ENCODE assay signal across 21 cellular contexts in the genomic region with DNA sequence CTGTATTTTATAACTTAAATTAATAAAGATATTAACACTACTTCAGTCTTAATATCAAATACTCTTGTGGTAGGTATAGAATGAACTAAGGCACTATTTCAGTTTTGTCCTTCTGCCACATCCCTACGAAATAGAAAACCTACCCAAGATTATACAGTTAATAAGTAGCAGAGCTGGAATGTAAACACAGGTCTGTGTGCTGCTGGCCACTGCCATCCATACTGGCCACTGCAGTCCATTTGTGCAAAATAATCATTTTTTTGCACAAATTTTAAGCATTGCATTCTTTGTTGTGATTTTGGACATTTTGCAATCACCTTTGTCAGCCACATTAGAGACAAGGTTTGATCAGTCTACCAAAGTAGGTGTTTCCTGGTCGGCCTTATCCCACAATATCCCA.
DNase-seq lines count a peak whose midpoint lies in the region; ATAC-seq, FAIRE-seq and TF ChIP-seq lines count a peak whose summit lies in the region.
"Had no signal": no experiment of that assay in that cellular context is flagged by ENCODE, and none has a peak within 500 bp of the region (broad histone marks: within the 10 kb centered on the region; RNA-seq: fewer than 3 reads in every experiment).

No MANE protein-coding gene starts in this region.

- H3K4me3 ChIP-seq in A549: no peak overlapping the region
- H3K4me3 ChIP-seq in Panc1 (ENCODE audit: low read depth in 2 of 2, low read length in 2 of 2): no peak overlapping the region
- H3K4me3 ChIP-seq in HepG2 (replicated peaks in 1 of 3; ENCODE audit: insufficient read depth in 1 of 3, low read depth in 2 of 3, low read length in 3 of 3): no peak overlapping the region
- H3K4me3 ChIP-seq: BLaER1 treated with 17β-estradiol and CSF1 and Interleukin-3, amounts not matched to agents 10 nM and 100 nM had no signal

- H3K4me2 ChIP-seq in A549 (peak overlapping the region; percentile 75), HepG2 (ENCODE audit: low read depth, low read length) (no peak overlapping the region; the same call in 1 of the 2 replicates)
- H3K4me2 ChIP-seq: BLaER1 treated with 17β-estradiol and CSF1 and Interleukin-3, amounts not matched to agents 10 nM and 100 nM had no signal

- no peak overlapping the region for H3K9ac ChIP-seq in HepG2 (ENCODE audit: insufficient read depth, low read depth, low read length)
- H3K9ac ChIP-seq: BLaER1 treated with 17β-estradiol and CSF1 and Interleukin-3, amounts not matched to agents 10 nM and 100 nM had no signal

- H3K27me3 ChIP-seq in Panc1 (ENCODE audit: control insufficient read depth, insufficient read depth, low read length): no peaks in the 10 kb centered on the region
- H3K27me3 ChIP-seq in HepG2 (ENCODE audit: control insufficient read depth in 1 of 2, insufficient read depth in 2 of 2, low read length in 2 of 2): 0 out of 5 replicates have a peak, but pooled peaks cover 0 to 2% of the 10 kb centered on the region in 2 experiments
- H3K27me3 ChIP-seq: BLaER1 treated with 17β-estradiol and CSF1 and Interleukin-3, amounts not matched to agents 10 nM and 100 nM had no signal

- BruUV-seq in Panc1 (replicated peaks; lab: Mats Ljungman, UMichigan): no TSS peak
- no TSS peak for BruUV-seq in HepG2 (replicated peaks; lab: Mats Ljungman, UMichigan)

- H3K27ac ChIP-seq in A549 (peak overlapping the region; percentile 75 to 83), Panc1 (ENCODE audit: low read length) (peak overlapping the region; percentile 60; the same call in 1 of the 2 replicates), HepG2 (ENCODE audit: extremely low read length, insufficient read depth, low read length) (no peak overlapping the region)
- H3K27ac ChIP-seq: 22Rv1; BLaER1 treated with 17β-estradiol and CSF1 and Interleukin-3, amounts not matched to agents 10 nM and 100 nM; HL-60 had no signal

- WGBS in A549 (ENCODE audit: missing lambda C conversion rate): 6% methylated on average over 2 of the region's 2 CpGs
- WGBS in HepG2 (ENCODE audit: low lambda C conversion rate): 0% methylated on average over 2 of the region's 2 CpGs

- FAIRE-seq in A549 (lab: Jason Lieb, UNC): no peak
- no peak for FAIRE-seq in HepG2 (lab: Jason Lieb, UNC)
- FAIRE-seq: GM12891, GM19239, H1 had no signal

- peaks cover 64% of the 10 kb centered on the region for H3K4me1 Mint-ChIP-seq in osteocyte (ENCODE audit: unreplicated experiment)
- H3K4me1 Mint-ChIP-seq: B cell, IgD-negative memory B cell had no signal

- no peaks in the 10 kb centered on the region for H3K36me3 Mint-ChIP-seq in osteocyte (ENCODE audit: unreplicated experiment)
- H3K36me3 Mint-ChIP-seq: CD8-positive, alpha-beta T cell; IgD-negative memory B cell had no signal

- H3K27ac Mint-ChIP-seq in osteocyte (ENCODE audit: unreplicated experiment): peak overlapping the region; percentile 87
- H3K27ac Mint-ChIP-seq: B cell; CD8-positive, alpha-beta T cell; H9; IgD-negative memory B cell had no signal

- H3K36me3 ChIP-seq in Panc1 (ENCODE audit: control insufficient read depth, insufficient read depth, low read length) (no peaks in the 10 kb centered on the region), HepG2 (replicated peaks in 1 of 2; ENCODE audit: control insufficient read depth in 1 of 2, insufficient read depth in 2 of 2, low read length in 2 of 2) (no peaks in the 10 kb centered on the region)
- H3K36me3 ChIP-seq: BLaER1 treated with 17β-estradiol and CSF1 and Interleukin-3, amounts not matched to agents 10 nM and 100 nM had no signal

- no peak for DNase-seq in A549 (ENCODE audit: low read depth in 1 of 2, low spot score in 1 of 2)
- DNase-seq in Panc1 (ENCODE audit: low read depth, low spot score): no peak
- DNase-seq in HepG2 (ENCODE audit: low spot score): no peak
- no peak for DNase-seq in osteocyte (ENCODE audit: extremely low spot score, unreplicated experiment)
- DNase-seq in activated T-cell treated with anti-CD3 and anti-CD28 coated beads, Interleukin-2, amount 50 U/mL, for 48 hours: no peak
- DNase-seq: Calu3; CD8-positive, alpha-beta T cell; DND-41; EL; H9; KBM-7 had no signal

- ATAC-seq in A549: peak in 1 of 2 experiments; percentile 33; a peak in 2 of 6 replicates
- ATAC-seq in Panc1: no peak
- ATAC-seq in HepG2: peak; percentile 84
- ATAC-seq in HG03378 (IDR thresholded peaks at IDR 0.05; ENCODE audit: unreplicated experiment): no peak
- no peak for ATAC-seq in HG02763 (IDR thresholded peaks at IDR 0.05; ENCODE audit: unreplicated experiment)
- ATAC-seq: CD8-positive, alpha-beta T cell had no signal

- TF ChIP-seq POLR2A in A549 (IDR thresholded peaks at IDR 0.05; ENCODE audit: low read length): no peak
- no peak for TF ChIP-seq POLR2A in HepG2 (IDR thresholded peaks at IDR 0.05; ENCODE audit: insufficient read depth in 1 of 2, low read depth in 2 of 2, low read length in 2 of 2)

- TF ChIP-seq CTCF in A549 (IDR thresholded peaks at IDR 0.05): no peak
- TF ChIP-seq CTCF in Panc1 (IDR thresholded peaks at IDR 0.05): no peak
- no peak for TF ChIP-seq CTCF in HepG2 (CRISPR knock-in tag; IDR thresholded peaks at IDR 0.05)
- TF ChIP-seq CTCF in osteocyte (IDR thresholded peaks at IDR 0.05): no peak

- no peaks in the 10 kb centered on the region for H3K79me2 ChIP-seq in HepG2 (ENCODE audit: insufficient read depth, low read length)

- H3K27me3 Mint-ChIP-seq in osteocyte (ENCODE audit: unreplicated experiment): no peaks in the 10 kb centered on the region

- intact Hi-C loops in Panc1 (cut with micrococcal nuclease; ENCODE audit: unreplicated experiment): no loop called here
- intact Hi-C loops in HepG2 (cut with micrococcal nuclease; ENCODE audit: unreplicated experiment): no loop called here

- no peaks in the 10 kb centered on the region for H4K20me1 ChIP-seq in HepG2 (ENCODE audit: insufficient read depth, low read length)
- H4K20me1 ChIP-seq: BLaER1 treated with 17β-estradiol and CSF1 and Interleukin-3, amounts not matched to agents 10 nM and 100 nM had no signal

- H2AFZ ChIP-seq in HepG2 (ENCODE audit: low read length): no peak overlapping the region

- H3K9me3 Mint-ChIP-seq in osteocyte (ENCODE audit: unreplicated experiment): no peaks in the 10 kb centered on the region
- H3K9me3 Mint-ChIP-seq: CD8-positive, alpha-beta T cell; H9; IgD-negative memory B cell had no signal

- H3K4me3 Mint-ChIP-seq in osteocyte (ENCODE audit: unreplicated experiment): no peak overlapping the region
- H3K4me3 Mint-ChIP-seq: B cell; CD8-positive, alpha-beta T cell; H9; IgD-negative memory B cell had no signal

- no peaks in the 10 kb centered on the region for H3K9me3 ChIP-seq in A549
- no peaks in the 10 kb centered on the region for H3K9me3 ChIP-seq in Panc1 (ENCODE audit: control insufficient read depth, insufficient read depth, low read depth, low read length)
- H3K9me3 ChIP-seq in HepG2 (ENCODE audit: low read length): no peaks in the 10 kb centered on the region
- H3K9me3 ChIP-seq: BLaER1 treated with 17β-estradiol and CSF1 and Interleukin-3, amounts not matched to agents 10 nM and 100 nM had no signal

- TF ChIP-seq EP300 in A549 (IDR thresholded peaks at IDR 0.05) (no peak), HepG2 (IDR thresholded peaks at IDR 0.05; ENCODE audit: low read depth in 2 of 2, low read length in 2 of 2) (no peak), HepG2 (CRISPR knock-in tag; IDR thresholded peaks at IDR 0.05; ENCODE audit: borderline replicate concordance) (no peak)

- H3K4me1 ChIP-seq in A549 (peaks cover 76% of the 10 kb centered on the region), Panc1 (ENCODE audit: control insufficient read depth, insufficient read depth, low read length) (peaks cover 57% of the 10 kb centered on the region), HepG2 (ENCODE audit: insufficient read depth, low read length) (peaks cover 42% of the 10 kb centered on the region)
- H3K4me1 ChIP-seq: BLaER1 treated with 17β-estradiol and CSF1 and Interleukin-3, amounts not matched to agents 10 nM and 100 nM had no signal

- TF ChIP-seq RAD21 in A549 (conservative IDR thresholded peaks at IDR 0.05 in 1 of 2, IDR thresholded peaks at IDR 0.05 in 1 of 2): no peak
- no peak for TF ChIP-seq RAD21 in HepG2 (CRISPR knock-in tag; IDR thresholded peaks at IDR 0.05)

- POLR2A ChIA-PET in A549 (lab: Yijun Ruan, JAX): no interaction called here
- POLR2A ChIA-PET in Panc1 (lab: Charles Lee): interaction anchor here (0.8 kb wide), 1 partner anchor 12 kb away, joined by 4 read pairs; no protein-coding TSS in a partner anchor
- POLR2A ChIA-PET in HepG2 (lab: Yijun Ruan, JAX): interaction anchor here (0.8 kb wide), 1 partner anchor 12 kb away, joined by 5 read pairs; no protein-coding TSS in a partner anchor

- CTCF ChIA-PET in A549 (lab: Yijun Ruan, JAX) (interaction anchor here (0.7 to 2.1 kb wide), 6 partner anchors 9 to 124 kb away, joined by 3 to 6 read pairs (median 3); no protein-coding TSS in a partner anchor), Panc1 (lab: Charles Lee) (no interaction called here), HepG2 (lab: Yijun Ruan, JAX; ENCODE audit: low intra/inter-chr PET ratio, low total read pairs) (no interaction called here)

- in situ Hi-C loops in Panc1 (cut with HindIII; ENCODE audit: low pct_unique_long_range_greater_than_20kb, low sequenced_read_pairs) (no loop called here), HepG2 (cut with HindIII; ENCODE audit: extremely low pct_ligation_motif_present, low pct_unique_long_range_greater_than_20kb) (no loop called here)

TF ChIP-seq in A549, 52 proteins besides CTCF, POLR2A, EP300 and RAD21:
- TF ChIP-seq MAFK (IDR thresholded peaks at IDR 0.05; ENCODE audit: partially characterized antibody) (peak; percentile 82), ZFP36 (IDR thresholded peaks at IDR 0.05; ENCODE audit: borderline replicate concordance, partially characterized antibody) (no peak)

TF ChIP-seq in HepG2, 621 proteins besides CTCF, POLR2A, EP300 and RAD21:
- TF ChIP-seq ZNF652 (CRISPR knock-in tag; IDR thresholded peaks at IDR 0.05; ENCODE audit: borderline replicate concordance, low read depth) (peak; percentile 64; the same call in 1 of the 2 replicates), MAFK (conservative IDR thresholded peaks at IDR 0.05 in 1 of 2, IDR thresholded peaks at IDR 0.05 in 1 of 2; ENCODE audit: low read length in 2 of 2) (peak in 1 of 2 experiments; percentile 57; a peak in 1 of 4 replicates), MAFF (IDR thresholded peaks at IDR 0.05; ENCODE audit: low read depth, low read length) (peak; percentile 46; the same call in 1 of the 2 replicates), ZNF274 (CRISPR knock-in tag; IDR thresholded peaks at IDR 0.05) (no peak), FOXA3 (CRISPR knock-in tag; IDR thresholded peaks at IDR 0.05) (peak; percentile 49; the same call in 1 of the 2 replicates), TEAD3 (CRISPR knock-in tag; optimal IDR thresholded peaks at IDR 0.05; ENCODE audit: borderline replicate concordance) (peak; percentile 86), ZNF34 (CRISPR knock-in tag; IDR thresholded peaks at IDR 0.05; ENCODE audit: borderline replicate concordance) (no peak)
